Comparison of ENCODE assay signal across 31 cellular contexts in genomic region chr7:104894313-104894712, GRCh38.
"Had no signal": no experiment of that assay in that cellular context is flagged by ENCODE, and none has a peak within 500 bp of the region (broad histone marks: within the 10 kb centered on the region; RNA-seq: fewer than 3 reads in every experiment).

No MANE protein-coding gene starts in this region.

- H3K36me3 ChIP-seq: adrenal gland, esophagus muscularis mucosa, gastrocnemius medialis, heart left ventricle had no signal

- DNase-seq: activated CD4-positive, alpha-beta memory T cell treated with anti-CD3 and anti-CD28 coated beads for 36 hours; activated CD4-positive, alpha-beta T cell treated with anti-CD3 and anti-CD28 coated beads for 36 hours; activated CD4-positive, alpha-beta T cell treated with anti-CD3 and anti-CD28 coated beads, Interleukin-2, amount 10 ng/mL, durations not matched to agents 24 days and 14 days; activated CD4-positive, CD25-positive, alpha-beta regulatory T cell; activated CD4-positive, CD25-positive, alpha-beta regulatory T cell treated with anti-CD3 and anti-CD28 coated beads, Interleukin-2, amount 50 U/mL, for 72 hours; activated CD8-positive, alpha-beta memory T cell treated with anti-CD3 and anti-CD28 coated beads, Interleukin-2, amount 10 ng/mL, durations not matched to agents 7 days and 5 days; activated CD8-positive, alpha-beta memory T cell treated with anti-CD3 and anti-CD28 coated beads, Interleukin-2, amount 50 U/mL, for 4 hours; activated CD8-positive, alpha-beta T cell treated with anti-CD3 and anti-CD28 coated beads, Interleukin-2, amount 10 ng/mL, durations not matched to agents 7 days and 5 days; activated effector memory CD4-positive, alpha-beta T cell treated with anti-CD3 and anti-CD28 coated beads, Interleukin-2, amount 50 U/mL, for 16 hours; activated naive CD4-positive, alpha-beta T cell treated with anti-CD3 and anti-CD28 coated beads for 36 hours; activated naive CD8-positive, alpha-beta T cell treated with anti-CD3 and anti-CD28 coated beads for 36 hours; activated naive CD8-positive, alpha-beta T cell treated with anti-CD3 and anti-CD28 coated beads, Interleukin-2, amount 50 U/mL, for 24 hours; activated T-cell treated with anti-CD3 and anti-CD28 coated beads, Interleukin-2, amount 50 U/mL, for 1 hour; activated T-cell treated with anti-CD3 and anti-CD28 coated beads, Interleukin-2, amount 50 U/mL, for 48 hours; adrenal gland; amygdala; aorta; body of pancreas; caudate nucleus; cortex of kidney; dermis blood vessel endothelial cell; effector CD4-positive, alpha-beta T cell; effector memory CD8-positive, alpha-beta T cell; erythroblast; foreskin keratinocyte; gastrocnemius medialis; glutamatergic neuron; heart left ventricle; T-helper 2 cell had no signal

- H3K4me3 ChIP-seq: adrenal gland, body of pancreas, esophagus muscularis mucosa, gastrocnemius medialis, heart left ventricle had no signal

- H3K27me3 ChIP-seq: adrenal gland, body of pancreas, esophagus muscularis mucosa, gastrocnemius medialis, heart left ventricle had no signal

- H3K4me1 ChIP-seq: adrenal gland, body of pancreas, esophagus muscularis mucosa, foreskin keratinocyte, gastrocnemius medialis, heart left ventricle had no signal

- FAIRE-seq: colon had no signal

- H3K27ac ChIP-seq: adrenal gland, body of pancreas, esophagus muscularis mucosa, foreskin keratinocyte, gastrocnemius medialis, heart left ventricle had no signal

- H3K9me3 ChIP-seq: adrenal gland, body of pancreas, esophagus muscularis mucosa, gastrocnemius medialis, heart left ventricle had no signal

- ATAC-seq: activated CD4-positive, alpha-beta T cell treated with anti-CD3 and anti-CD28 coated beads for 36 hours; activated CD8-positive, alpha-beta memory T cell treated with anti-CD3 and anti-CD28 coated beads, Interleukin-2, amount 10 ng/mL, durations not matched to agents 7 days and 5 days; activated CD8-positive, alpha-beta T cell treated with anti-CD3 and anti-CD28 coated beads, Interleukin-2, amount 10 ng/mL, durations not matched to agents 7 days and 5 days; activated naive CD8-positive, alpha-beta T cell treated with anti-CD3 and anti-CD28 coated beads, Interleukin-2, amount 50 U/mL, for 24 hours; body of pancreas; effector memory CD8-positive, alpha-beta T cell; foreskin keratinocyte; gastrocnemius medialis; heart left ventricle had no signal
